1 cellular context compared by ENCODE assay signal in the genomic region with DNA sequence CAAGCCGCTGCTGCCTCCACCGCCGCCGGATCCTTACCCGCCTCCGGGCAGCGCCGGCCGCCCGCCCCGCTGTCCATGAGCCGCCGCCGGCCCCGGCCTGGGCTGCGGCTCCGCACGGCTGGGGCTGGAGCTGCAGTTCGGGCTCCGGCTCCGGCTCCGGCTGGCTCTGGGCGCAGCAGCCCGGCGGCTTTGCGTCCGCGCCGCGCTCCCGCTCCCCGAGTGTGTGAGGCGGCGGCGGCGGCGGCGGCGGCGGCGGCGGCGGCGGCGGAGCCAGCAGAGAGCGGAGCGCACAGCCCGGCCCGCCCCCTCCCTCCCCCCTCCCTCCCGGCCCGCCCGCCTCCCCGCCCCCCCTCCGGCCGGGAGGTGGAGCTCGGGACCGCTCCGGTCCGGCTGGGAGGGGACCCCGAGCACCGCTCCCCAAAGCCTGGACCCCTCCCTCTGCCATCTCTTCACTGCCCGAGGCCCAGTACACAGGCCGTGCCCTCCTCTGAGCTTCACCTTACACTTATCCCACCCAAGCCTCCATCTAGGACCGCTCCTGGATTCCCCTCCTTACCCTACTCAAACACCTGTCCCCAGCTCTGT.
TF ChIP-seq lines count a peak whose summit lies in the region.

Gene PCDH1, minus strand, starts transcription at position 225 of the 585 bp plus-strand sequence. Its CDS starts 148 bp downstream, at position 77.

TF ChIP-seq in IMR-90, 13 proteins besides CTCF, POLR2A, EP300 and RAD21 (continued from another document):
- TF ChIP-seq CHD1 (IDR thresholded peaks at IDR 0.05; ENCODE audit: low read depth, low read length): no peak
- TF ChIP-seq, protein P1, sequence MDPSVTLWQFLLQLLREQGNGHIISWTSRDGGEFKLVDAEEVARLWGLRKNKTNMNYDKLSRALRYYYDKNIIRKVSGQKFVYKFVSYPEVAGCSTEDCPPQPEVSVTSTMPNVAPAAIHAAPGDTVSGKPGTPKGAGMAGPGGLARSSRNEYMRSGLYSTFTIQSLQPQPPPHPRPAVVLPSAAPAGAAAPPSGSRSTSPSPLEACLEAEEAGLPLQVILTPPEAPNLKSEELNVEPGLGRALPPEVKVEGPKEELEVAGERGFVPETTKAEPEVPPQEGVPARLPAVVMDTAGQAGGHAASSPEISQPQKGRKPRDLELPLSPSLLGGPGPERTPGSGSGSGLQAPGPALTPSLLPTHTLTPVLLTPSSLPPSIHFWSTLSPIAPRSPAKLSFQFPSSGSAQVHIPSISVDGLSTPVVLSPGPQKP (IDR thresholded peaks at IDR 0.05; ENCODE audit: borderline replicate concordance, low read depth, low read length): no peak
- TF ChIP-seq NFE2L2 (IDR thresholded peaks at IDR 0.05; ENCODE audit: low read depth, low read length): no peak
- no peak for TF ChIP-seq BHLHE40 (IDR thresholded peaks at IDR 0.05; ENCODE audit: low read depth, low read length)
- TF ChIP-seq RFX5 (IDR thresholded peaks at IDR 0.05; ENCODE audit: low read depth, low read length): no peak
- TF ChIP-seq CEBPB (IDR thresholded peaks at IDR 0.05; ENCODE audit: low read depth, low read length): no peak
- no peak for TF ChIP-seq MAZ (IDR thresholded peaks at IDR 0.05; ENCODE audit: borderline replicate concordance, low read depth, low read length)
- TF ChIP-seq MAFK (IDR thresholded peaks at IDR 0.05; ENCODE audit: low read depth, low read length): no peak
- no peak for TF ChIP-seq SMC3 (IDR thresholded peaks at IDR 0.05; ENCODE audit: low read depth, low read length)
- TF ChIP-seq RCOR1 (IDR thresholded peaks at IDR 0.05; ENCODE audit: insufficient replicate concordance, low read length): no peak
- TF ChIP-seq, protein P2, sequence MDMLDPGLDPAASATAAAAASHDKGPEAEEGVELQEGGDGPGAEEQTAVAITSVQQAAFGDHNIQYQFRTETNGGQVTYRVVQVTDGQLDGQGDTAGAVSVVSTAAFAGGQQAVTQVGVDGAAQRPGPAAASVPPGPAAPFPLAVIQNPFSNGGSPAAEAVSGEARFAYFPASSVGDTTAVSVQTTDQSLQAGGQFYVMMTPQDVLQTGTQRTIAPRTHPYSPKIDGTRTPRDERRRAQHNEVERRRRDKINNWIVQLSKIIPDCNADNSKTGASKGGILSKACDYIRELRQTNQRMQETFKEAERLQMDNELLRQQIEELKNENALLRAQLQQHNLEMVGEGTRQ (IDR thresholded peaks at IDR 0.05; ENCODE audit: low read depth, low read length): no peak
- no peak for TF ChIP-seq FOS (IDR thresholded peaks at IDR 0.05; ENCODE audit: low read depth, low read length)
